Comparison of ENCODE assay signal across 1 cellular context in genomic region chr6:71287038-71287437, GRCh38.
TF ChIP-seq lines count a peak whose summit lies in the region.

No MANE protein-coding gene starts in this region.

TF ChIP-seq in GM23338, 12 proteins besides CTCF, POLR2A, EP300 and RAD21 (continued from another document):
- TF ChIP-seq ZNF462 (CRISPR knock-in tag; IDR thresholded peaks at IDR 0.05) (no peak), STAT1 (IDR thresholded peaks at IDR 0.05; ENCODE audit: unreplicated experiment) (no peak)
TF ChIP-seq in GM23338: peak in this region for 0.
